In the genomic region with DNA sequence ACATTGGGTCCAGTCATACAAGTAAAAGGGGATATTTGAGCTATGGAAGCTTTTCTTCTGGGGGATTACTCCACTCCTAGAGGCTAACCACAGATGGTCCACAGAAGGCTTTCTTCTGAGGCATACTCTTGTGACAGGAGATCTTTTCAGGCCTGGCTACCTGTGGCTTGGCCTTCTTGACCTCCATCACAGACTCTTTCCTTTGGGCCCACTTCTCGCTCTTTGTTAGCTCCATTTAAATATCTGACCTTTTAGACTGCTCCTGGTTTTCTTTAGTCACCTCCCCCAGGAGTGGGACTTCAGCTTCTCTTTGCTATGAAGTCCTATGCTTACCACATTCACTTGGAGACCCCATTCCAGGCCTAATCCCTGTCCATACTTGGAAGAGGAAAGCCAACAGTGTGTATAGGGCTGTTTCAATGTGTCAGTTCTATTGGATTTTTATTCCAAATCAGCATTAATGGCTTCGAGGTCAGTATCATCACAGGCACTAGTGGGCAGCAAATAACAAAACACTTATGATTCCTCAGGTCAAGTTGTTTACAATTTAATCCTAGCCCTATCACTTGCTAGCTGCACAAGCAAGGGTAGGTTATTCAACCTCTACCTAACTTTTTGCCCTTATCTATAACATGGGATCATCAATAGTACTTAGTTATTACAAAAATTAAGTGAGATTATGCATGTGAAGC, we compare ENCODE assay signal across 26 cellular contexts. TPM values are rescaled to one million over a fixed set of nuclear protein-coding genes. Genes with fewer than 3 reads are reported as not detected.
DNase-seq lines count a peak whose midpoint lies in the region; ATAC-seq, FAIRE-seq and TF ChIP-seq lines count a peak whose summit lies in the region.
"Had no signal": no experiment of that assay in that cellular context is flagged by ENCODE, and none has a peak within 500 bp of the region (broad histone marks: within the 10 kb centered on the region; RNA-seq: fewer than 3 reads in every experiment).

No MANE protein-coding gene starts in this region.

- FAIRE-seq in GM12891 (lab: Jason Lieb, UNC) (peak; percentile 40), GM12892 (lab: Jason Lieb, UNC) (no peak)
- FAIRE-seq: G401.6 had no signal

- TF ChIP-seq POLR2A in GM12891 (IDR thresholded peaks at IDR 0.05; ENCODE audit: low read depth, low read length) (no peak), GM12892 (IDR thresholded peaks at IDR 0.05; ENCODE audit: low read depth, low read length) (no peak)

- no peak overlapping the region for H3K4me3 Mint-ChIP-seq in nephron
- no peak overlapping the region for H3K4me3 Mint-ChIP-seq in activated CD4-positive, alpha-beta T cell treated with anti-CD3 and anti-CD28 coated beads for 36 hours
- H3K4me3 Mint-ChIP-seq: activated CD4-positive, alpha-beta T cell treated with anti-CD3 and anti-CD28 coated beads, Interleukin-2, amount 10 ng/mL, durations not matched to agents 24 days and 14 days; activated naive CD8-positive, alpha-beta T cell; activated T-helper 17 cell treated with anti-CD3 and anti-CD28 coated beads, Interleukin-2, amount 50 U/mL, for 72 hours; CD4-positive, CD25-positive, alpha-beta regulatory T cell; HFFc6; natural killer cell treated with Interleukin-12 subunit alpha and Interleukin-12 subunit beta and Interleukin-15 and Interleukin-18, amount 100 ng/mL, for 72 hours; T-helper 17 cell had no signal

- H3K36me3 ChIP-seq in fibroblast of lung (ENCODE audit: control insufficient read depth, insufficient read depth, low read length) (no peaks in the 10 kb centered on the region), A673 (ENCODE audit: insufficient read depth, low read length, poor library complexity, severe bottlenecking) (no peaks in the 10 kb centered on the region)
- H3K36me3 ChIP-seq: ascending aorta, SJSA1 had no signal

- H3K9me3 ChIP-seq in fibroblast of lung (ENCODE audit: control insufficient read depth, insufficient read depth, low read depth, low read length) = no peaks in the 10 kb centered on the region
- no peaks in the 10 kb centered on the region for H3K9me3 ChIP-seq in A673 (ENCODE audit: low read depth, low read length, poor library complexity, severe bottlenecking)
- H3K9me3 ChIP-seq: ascending aorta, SJSA1 had no signal

- CTCF ChIA-PET in A673 (lab: Charles Lee) = interaction anchor here (0.7 to 0.9 kb wide), 2 partner anchors 168 to 293 kb away, joined by 3 to 5 read pairs; no protein-coding TSS in a partner anchor
- CTCF ChIA-PET in activated CD4-positive, alpha-beta T cell treated with anti-CD3 and anti-CD28 coated beads for 36 hours (lab: Charles Lee) = interaction anchor here (0.9 kb wide), 1 partner anchor 336 kb away, joined by 3 read pairs; no protein-coding TSS in a partner anchor

- H3K9me3 Mint-ChIP-seq in nephron = peaks cover 6% of the 10 kb centered on the region
- no peaks in the 10 kb centered on the region for H3K9me3 Mint-ChIP-seq in activated CD4-positive, alpha-beta T cell treated with anti-CD3 and anti-CD28 coated beads for 36 hours (ENCODE audit: low read depth)
- H3K9me3 Mint-ChIP-seq: activated T-helper 17 cell treated with anti-CD3 and anti-CD28 coated beads, Interleukin-2, amount 50 U/mL, for 72 hours; natural killer cell treated with Interleukin-12 subunit alpha and Interleukin-12 subunit beta and Interleukin-15 and Interleukin-18, amount 100 ng/mL, for 72 hours had no signal

- BruUV-seq in A673 (replicated peaks; lab: Mats Ljungman, UMichigan) = no TSS peak

- peak overlapping the region in 2 of 3 experiments; percentile 26 to 49 for H3K27ac Mint-ChIP-seq in nephron
- no peak overlapping the region for H3K27ac Mint-ChIP-seq in activated CD4-positive, alpha-beta T cell treated with anti-CD3 and anti-CD28 coated beads for 36 hours
- H3K27ac Mint-ChIP-seq: activated CD4-positive, alpha-beta T cell treated with anti-CD3 and anti-CD28 coated beads, Interleukin-2, amount 10 ng/mL, durations not matched to agents 24 days and 14 days; activated naive CD8-positive, alpha-beta T cell; activated T-helper 17 cell treated with anti-CD3 and anti-CD28 coated beads, Interleukin-2, amount 50 U/mL, for 72 hours; CD4-positive, CD25-positive, alpha-beta regulatory T cell; HFFc6; natural killer cell treated with Interleukin-12 subunit alpha and Interleukin-12 subunit beta and Interleukin-15 and Interleukin-18, amount 100 ng/mL, for 72 hours; T-helper 17 cell had no signal

- no peak overlapping the region for H2AFZ ChIP-seq in fibroblast of lung (ENCODE audit: low read length)
- H2AFZ ChIP-seq: PC-9 had no signal

- H3K27me3 ChIP-seq in fibroblast of lung (ENCODE audit: control insufficient read depth, insufficient read depth, low read length) (no peaks in the 10 kb centered on the region), A673 (replicated peaks; ENCODE audit: insufficient read depth, low read depth, low read length, poor library complexity) (peaks cover 3% of the 10 kb centered on the region)
- H3K27me3 ChIP-seq: ascending aorta, SJSA1 had no signal

- intact Hi-C loops in A673 (cut with micrococcal nuclease; ENCODE audit: unreplicated experiment) = no loop called here
- intact Hi-C loops in activated CD4-positive, alpha-beta T cell treated with anti-CD3 and anti-CD28 coated beads for 36 hours (cut with DNase I, micrococcal nuclease) = no loop called here

- DNase-seq in GM12891 (ENCODE audit: insufficient read length, low spot score) = no peak
- peak; percentile 4 for DNase-seq in RPMI7951 (ENCODE audit: low read depth)
- peak in 1 of 2 donors; percentile 15 for DNase-seq in fibroblast of lung (ENCODE audit: low read depth in 2 of 2)
- DNase-seq in NOMO-1 treated with DMSO at 0.1 percent for 48 hours (lab: John Stamatoyannopoulos, UW; ENCODE audit: unreplicated experiment) = no peak
- DNase-seq in GM12892 (ENCODE audit: insufficient read length) = no peak
- no peak for DNase-seq in A673 (ENCODE audit: low spot score)
- DNase-seq in activated CD4-positive, alpha-beta T cell treated with anti-CD3 and anti-CD28 coated beads for 36 hours = no peak
- DNase-seq: activated CD4-positive, alpha-beta T cell treated with anti-CD3 and anti-CD28 coated beads, Interleukin-2, amount 10 ng/mL, durations not matched to agents 24 days and 14 days; CD4-positive, CD25-positive, alpha-beta regulatory T cell; effector CD4-positive, alpha-beta T cell; head of caudate nucleus; HFFc6; NCI-H187 treated with DMSO at 0.1 percent for 48 hours; NCI-H748 treated with DMSO at 0.1 percent for 48 hours; PC-9; posterior cingulate gyrus; T-helper 17 cell had no signal

- POLR2A ChIA-PET in A673 (lab: Charles Lee; ENCODE audit: low non-redundant PET) = no interaction called here
- POLR2A ChIA-PET in activated CD4-positive, alpha-beta T cell treated with anti-CD3 and anti-CD28 coated beads for 36 hours (lab: Charles Lee) = no interaction called here

- no peak overlapping the region for H3K4me2 ChIP-seq in fibroblast of lung (ENCODE audit: extremely low read depth, insufficient read depth, low read length)
- H3K4me2 ChIP-seq: PC-9 had no signal

- no peak overlapping the region for H3K9ac ChIP-seq in fibroblast of lung (ENCODE audit: insufficient read depth, low read length)

- H3K27me3 Mint-ChIP-seq in nephron (ENCODE audit: low read depth) = no peaks in the 10 kb centered on the region
- H3K27me3 Mint-ChIP-seq in activated CD4-positive, alpha-beta T cell treated with anti-CD3 and anti-CD28 coated beads for 36 hours = no peaks in the 10 kb centered on the region
- H3K27me3 Mint-ChIP-seq: CD4-positive, CD25-positive, alpha-beta regulatory T cell; T-helper 17 cell had no signal

- no peaks in the 10 kb centered on the region for H3K4me1 ChIP-seq in fibroblast of lung (ENCODE audit: control insufficient read depth, extremely low read depth, insufficient read depth, low read length)
- no peaks in the 10 kb centered on the region for H3K4me1 ChIP-seq in A673 (ENCODE audit: insufficient read depth, low read length, poor library complexity, severe bottlenecking)
- H3K4me1 ChIP-seq: ascending aorta, SJSA1 had no signal

- H3K27ac ChIP-seq in fibroblast of lung (ENCODE audit: insufficient read depth, low read length) (no peak overlapping the region), A673 (ENCODE audit: low read depth, low read length, poor library complexity, severe bottlenecking) (no peak overlapping the region)
- H3K27ac ChIP-seq: ascending aorta, PC-9, SJSA1 had no signal

- H4K20me1 ChIP-seq in fibroblast of lung (ENCODE audit: control insufficient read depth, extremely low read depth, insufficient read depth, low read length) = no peaks in the 10 kb centered on the region

- no peaks in the 10 kb centered on the region for H3K79me2 ChIP-seq in fibroblast of lung (ENCODE audit: control insufficient read depth, insufficient read depth, low read length)

- H3K36me3 Mint-ChIP-seq in nephron (ENCODE audit: low read depth) = peaks cover 31% of the 10 kb centered on the region
- H3K36me3 Mint-ChIP-seq in activated CD4-positive, alpha-beta T cell treated with anti-CD3 and anti-CD28 coated beads for 36 hours (ENCODE audit: low read depth) = peaks cover 2% of the 10 kb centered on the region
- H3K36me3 Mint-ChIP-seq: CD4-positive, CD25-positive, alpha-beta regulatory T cell; natural killer cell treated with Interleukin-12 subunit alpha and Interleukin-12 subunit beta and Interleukin-15 and Interleukin-18, amount 100 ng/mL, for 72 hours had no signal

- no peak for ATAC-seq in activated CD4-positive, alpha-beta T cell treated with anti-CD3 and anti-CD28 coated beads for 36 hours
- ATAC-seq: activated T-helper 17 cell treated with anti-CD3 and anti-CD28 coated beads, Interleukin-2, amount 50 U/mL, for 72 hours; esophagus mucosa; natural killer cell treated with Interleukin-12 subunit alpha and Interleukin-12 subunit beta and Interleukin-15 and Interleukin-18, amount 100 ng/mL, for 72 hours; T-helper 17 cell had no signal

- no peak overlapping the region for H3K4me3 ChIP-seq in fibroblast of lung (replicated peaks in 1 of 4; ENCODE audit: control extremely low read depth in 1 of 4, insufficient read depth in 1 of 4, low read depth in 3 of 4, low read length in 4 of 4)
- no peak overlapping the region for H3K4me3 ChIP-seq in A673 (ENCODE audit: low read depth, low read length, poor library complexity, severe bottlenecking)
- H3K4me3 ChIP-seq: ascending aorta, PC-9, SJSA1 had no signal

- H3K4me1 Mint-ChIP-seq in nephron = no peaks in the 10 kb centered on the region
- H3K4me1 Mint-ChIP-seq in activated CD4-positive, alpha-beta T cell treated with anti-CD3 and anti-CD28 coated beads for 36 hours = peaks cover 3% of the 10 kb centered on the region
- H3K4me1 Mint-ChIP-seq: activated CD4-positive, alpha-beta T cell treated with anti-CD3 and anti-CD28 coated beads, Interleukin-2, amount 10 ng/mL, durations not matched to agents 24 days and 14 days; activated T-helper 17 cell treated with anti-CD3 and anti-CD28 coated beads, Interleukin-2, amount 50 U/mL, for 72 hours; CD4-positive, CD25-positive, alpha-beta regulatory T cell; T-helper 17 cell had no signal

- TF ChIP-seq CTCF in fibroblast of lung (conservative IDR thresholded peaks at IDR 0.05 in 1 of 2, IDR thresholded peaks at IDR 0.05 in 1 of 2; ENCODE audit: low read depth in 1 of 2, low read length in 2 of 2) (peak; percentile 15 to 40), nephron (IDR thresholded peaks at IDR 0.05; ENCODE audit: unreplicated experiment in 3 of 3) (peak in 2 of 3 experiments; percentile 15 to 21), A673 (conservative IDR thresholded peaks at IDR 0.05; ENCODE audit: low read depth, low read length) (no peak)

RNA-seq across cellular contexts. Expression of gene GPC3, which starts 26.3 kb away (rescaled TPM):
- polyA plus RNA-seq in GM12891 (2012; ENCODE audit: low read depth, missing spikeins) = not detected
- 0.49 and 0.84 TPM in 2 replicates for total RNA-seq in RPMI7951 (2014; rRNA removed; shearing (Covaris generic))
- 7.1 and 45.5 TPM in 2 replicates for total RNA-seq in fibroblast of lung
- polyA plus RNA-seq in fibroblast of lung = 2.0 and 6.4 TPM in 2 replicates
- polyA plus RNA-seq in fibroblast of lung (2012) = 0.97 and 4.1 TPM in 2 replicates
- polyA minus RNA-seq in fibroblast of lung (ENCODE audit: low replicate concordance) = 0.27 TPM in 1 of 2 replicates, not detected in the other
- polyA plus RNA-seq in GM12892 (2012; ENCODE audit: missing spikeins) = not detected
- total RNA-seq in A673 (2021) = 0.24 and 0.74 TPM in 2 replicates
- total RNA-seq in activated CD4-positive, alpha-beta T cell treated with anti-CD3 and anti-CD28 coated beads for 36 hours = 1 to 10 TPM in 1 of 2 experiments, under 1 TPM in 1; 0.86 to 1.3 TPM
- total RNA-seq: HFFc6; HT1080; natural killer cell treated with Interleukin-12 subunit alpha and Interleukin-12 subunit beta and Interleukin-15 and Interleukin-18, amount 100 ng/mL, for 72 hours; PC-9 had no signal
